In genomic region chr10:72423426-72423825, GRCh38 we compare ENCODE assay signal across 9 cellular contexts.
"Had no signal": no experiment of that assay in that cellular context is flagged by ENCODE, and none has a peak within 500 bp of the region (broad histone marks: within the 10 kb centered on the region; RNA-seq: fewer than 3 reads in every experiment).

No MANE protein-coding gene starts in this region.

- H3K27me3 Mint-ChIP-seq: IgD-negative memory B cell had no signal

- H3K4me2 ChIP-seq: KMS-11 had no signal

- H3K4me1 Mint-ChIP-seq: IgD-negative memory B cell had no signal

- H3K27ac ChIP-seq: HL-60, KMS-11 had no signal

- H3K4me3 Mint-ChIP-seq: IgD-negative memory B cell had no signal

- ATAC-seq: HepG2, K562 had no signal

- FAIRE-seq: HepG2, HTR-8/SVneo, K562 had no signal

- H3K9ac ChIP-seq: KMS-11 had no signal

- DNase-seq: IMR-90, KBM-7, KG1 had no signal

- H3K4me3 ChIP-seq: K562 had no signal

- H3K27ac Mint-ChIP-seq: IgD-negative memory B cell had no signal
